8 cellular contexts compared by ENCODE assay signal in genomic region chr12:101696477-101697196, GRCh38. TPM values are rescaled to one million over a fixed set of nuclear protein-coding genes. Genes with fewer than 3 reads are reported as not detected.
DNase-seq lines count a peak whose midpoint lies in the region; ATAC-seq and TF ChIP-seq lines count a peak whose summit lies in the region.

No MANE protein-coding gene starts in this region.

- peak overlapping the region; percentile 57 to 87 (median 81) for H3K9ac ChIP-seq in subcutaneous abdominal adipose tissue (ENCODE audit: low read length in 5 of 5)

- DNase-seq in DMS 273 (lab: John Stamatoyannopoulos, UW; ENCODE audit: unreplicated experiment) (peak; percentile 35), DMS 273 treated with DMSO at 0.1 percent for 48 hours (lab: John Stamatoyannopoulos, UW) (no peak), OCI-M2 (lab: John Stamatoyannopoulos, UW; ENCODE audit: unreplicated experiment) (peak; percentile 21), caudate nucleus (lab: John Stamatoyannopoulos, UW) (peak in 29 of 61 donors; percentile 5 to 86 (median 44)), left lung (peak in 1 of 2 donors; percentile 42), SW 1271 (lab: John Stamatoyannopoulos, UW) (no peak)

- intact Hi-C loops in left lung (cut with DNase I) = no loop called here

- H3K27ac ChIP-seq in caudate nucleus (ENCODE audit: low read depth, low read length) (peak overlapping the region; percentile 93), left lung (peak overlapping the region; percentile 89 to 90), subcutaneous abdominal adipose tissue (ENCODE audit: low read depth, low read length) (peak overlapping the region; percentile 88)

- TF ChIP-seq CTCF in left lung (IDR thresholded peaks at IDR 0.05) = no peak

- H3K4me1 ChIP-seq in left lung (peaks cover 23 to 50% of the 10 kb centered on the region in 2 donors), subcutaneous abdominal adipose tissue (ENCODE audit: control insufficient read depth in 5 of 5, insufficient read depth in 5 of 5, low read length in 5 of 5) (peaks cover 0 to 41% (median 36%) of the 10 kb centered on the region in 5 donors)

- no peaks in the 10 kb centered on the region for H3K9me3 ChIP-seq in left lung
- H3K9me3 ChIP-seq in subcutaneous abdominal adipose tissue (ENCODE audit: control insufficient read depth in 5 of 5, low read length in 5 of 5) = no peaks in the 10 kb centered on the region

- ATAC-seq in HG02678 (IDR thresholded peaks at IDR 0.05; ENCODE audit: unreplicated experiment) = peak; percentile 37
- ATAC-seq in left lung = peak; percentile 47

- H3K27me3 ChIP-seq in left lung = no peaks in the 10 kb centered on the region
- no peaks in the 10 kb centered on the region for H3K27me3 ChIP-seq in subcutaneous abdominal adipose tissue (ENCODE audit: control insufficient read depth in 5 of 5, insufficient read depth in 4 of 5, low read length in 5 of 5)

- no peaks in the 10 kb centered on the region for H3K36me3 ChIP-seq in left lung
- no peaks in the 10 kb centered on the region for H3K36me3 ChIP-seq in subcutaneous abdominal adipose tissue (ENCODE audit: control insufficient read depth in 5 of 5, insufficient read depth in 5 of 5, low read length in 5 of 5)

- H3K4me3 ChIP-seq in left lung = peak overlapping the region; percentile 72 to 95
- peak overlapping the region; percentile 77 to 97 (median 86) for H3K4me3 ChIP-seq in subcutaneous abdominal adipose tissue (ENCODE audit: low read depth in 1 of 5, low read length in 5 of 5)

RNA-seq across cellular contexts. Expression of gene CHPT1, which starts 0.8 kb away (rescaled TPM):
- 10 to 100 TPM; 46.6 to 69.0 TPM for total RNA-seq in left lung

RNA-seq across cellular contexts. Expression of gene SYCP3, which starts 42.6 kb away (rescaled TPM):
- total RNA-seq in left lung = under 1 TPM; 0.23 to 0.76 TPM

Comparison
In these comparisons a context has a peak if more than half of its experiments do, and no peak if none do; other contexts are left out.
1. DNase-seq: peak in DMS 273 (single experiment) and OCI-M2 (single experiment); none in DMS 273 treated with DMSO at 0.1 percent for 48 hours (single experiment) and SW 1271 (0 of 2).
2. Peak in every context shown above with its lines, with median percentiles within 50 percentile points of each other: H3K27ac ChIP-seq.